19 cellular contexts compared by ENCODE assay signal in the genomic region with DNA sequence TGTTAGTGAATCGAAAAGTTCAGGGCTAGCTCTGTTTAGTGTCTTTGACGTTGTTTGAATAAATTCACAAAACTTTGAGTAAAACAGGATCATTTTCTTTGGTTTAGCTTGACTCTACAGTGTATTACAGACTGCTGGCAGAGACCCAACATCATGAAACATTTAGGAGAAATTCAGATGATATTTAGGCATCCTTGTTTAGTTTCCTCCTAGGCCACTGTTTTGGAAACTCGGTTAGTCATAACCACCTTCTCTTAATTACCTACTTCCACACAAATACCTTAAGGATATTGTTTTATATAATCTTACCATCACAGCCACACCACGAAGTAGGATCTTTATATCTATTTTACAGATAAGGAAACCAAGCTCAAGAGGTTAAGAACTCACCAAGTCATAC. TPM values are rescaled to one million over a fixed set of nuclear protein-coding genes. Genes with fewer than 3 reads are reported as not detected.
A peak's percentile ranks its signal among the peaks of the same experiment; 100 is the strongest.
DNase-seq lines count a peak whose midpoint lies in the region; TF ChIP-seq lines count a peak whose summit lies in the region.
"Had no signal": no experiment of that assay in that cellular context is flagged by ENCODE, and none has a peak within 500 bp of the region (broad histone marks: within the 10 kb centered on the region; RNA-seq: fewer than 3 reads in every experiment).

No MANE protein-coding gene starts in this region.

- H3K27me3 Mint-ChIP-seq in MCF 10A (ENCODE audit: insufficient read depth, unreplicated experiment), result no peaks in the 10 kb centered on the region
- H3K27me3 Mint-ChIP-seq: activated CD8-positive, alpha-beta memory T cell treated with anti-CD3 and anti-CD28 coated beads, Interleukin-2, amount 10 ng/mL, durations not matched to agents 7 days and 5 days; effector memory CD8-positive, alpha-beta T cell had no signal

- no peaks in the 10 kb centered on the region for H3K36me3 Mint-ChIP-seq in MCF 10A (ENCODE audit: insufficient read depth, unreplicated experiment)

- POLR2A ChIA-PET in MCF 10A (lab: Yijun Ruan, JAX), result interaction anchor here (1.5 to 1.7 kb wide), 3 partner anchors 9 to 33 kb away, joined by 5 to 7 read pairs (median 5); no protein-coding TSS in a partner anchor

- H3K4me1 Mint-ChIP-seq in MCF 10A (ENCODE audit: insufficient read depth, unreplicated experiment), result peaks cover 26% of the 10 kb centered on the region

- in situ Hi-C loops in mammary epithelial cell (cut with MboI; ENCODE audit: low sequenced_read_pairs in 2 of 2), result no loop called here

- TF ChIP-seq EP300 in suprapubic skin (IDR thresholded peaks at IDR 0.05), result no peak

- no peak overlapping the region for H3K4me2 ChIP-seq in mammary epithelial cell (ENCODE audit: insufficient read depth, low read depth, low read length)
- H3K4me2 ChIP-seq: PC-9 had no signal

- CTCF ChIA-PET in MCF 10A (lab: Yijun Ruan, JAX) (interaction anchor here (0.6 to 2.8 kb wide), 8 partner anchors 30 to 1150 kb away, joined by 3 to 10 read pairs (median 4); no protein-coding TSS in a partner anchor), mammary epithelial cell (lab: Charles Lee; ENCODE audit: low non-redundant PET) (no interaction called here)

- no peak overlapping the region for H3K4me3 Mint-ChIP-seq in MCF 10A (ENCODE audit: unreplicated experiment)
- H3K4me3 Mint-ChIP-seq: activated CD8-positive, alpha-beta memory T cell treated with anti-CD3 and anti-CD28 coated beads, Interleukin-2, amount 10 ng/mL, durations not matched to agents 7 days and 5 days; activated naive CD4-positive, alpha-beta T cell treated with anti-CD3 and anti-CD28 coated beads for 36 hours; effector memory CD8-positive, alpha-beta T cell had no signal

- H3K9me3 ChIP-seq in mammary epithelial cell (replicated peaks; ENCODE audit: insufficient read depth, low read length), result no peaks in the 10 kb centered on the region
- no peaks in the 10 kb centered on the region for H3K9me3 ChIP-seq in adipocyte (ENCODE audit: control insufficient read depth, low read length)
- no peaks in the 10 kb centered on the region for H3K9me3 ChIP-seq in suprapubic skin
- no peaks in the 10 kb centered on the region for H3K9me3 ChIP-seq in spleen
- H3K9me3 ChIP-seq: breast epithelium, psoas muscle had no signal

- intact Hi-C loops in MCF 10A (cut with micrococcal nuclease) (no loop called here), mammary epithelial cell (cut with micrococcal nuclease) (no loop called here), spleen (cut with DNase I; ENCODE audit: low total_unique reads) (no loop called here)

- H3K9ac ChIP-seq in mammary epithelial cell (ENCODE audit: insufficient read depth, low read length) (no peak overlapping the region), adipocyte (ENCODE audit: low read length) (no peak overlapping the region)

- no peak overlapping the region for H2AFZ ChIP-seq in mammary epithelial cell (ENCODE audit: low read depth, low read length)
- H2AFZ ChIP-seq: PC-9 had no signal

- no peak for DNase-seq in MCF 10A (ENCODE audit: unreplicated experiment)
- no peak for DNase-seq in mammary epithelial cell
- peak; percentile 87 for DNase-seq in adipocyte (ENCODE audit: low read depth)
- DNase-seq in foreskin fibroblast, result peak; percentile 33 to 70
- DNase-seq in stromal cell of bone marrow (ENCODE audit: low read depth), result peak; percentile 59
- no peak for DNase-seq in NCI-H2107 (lab: John Stamatoyannopoulos, UW)
- no peak for DNase-seq in suprapubic skin (ENCODE audit: low spot score in 2 of 2)
- DNase-seq in spleen, result no peak
- DNase-seq: activated CD8-positive, alpha-beta memory T cell treated with anti-CD3 and anti-CD28 coated beads, Interleukin-2, amount 10 ng/mL, durations not matched to agents 7 days and 5 days; activated naive CD4-positive, alpha-beta T cell treated with anti-CD3 and anti-CD28 coated beads for 36 hours; Calu3; effector memory CD8-positive, alpha-beta T cell; KBM-7; NCI-H1436 treated with DMSO at 0.1 percent for 48 hours; NCI-H510A treated with DMSO at 0.1 percent for 48 hours; PC-9; psoas muscle; WERI-Rb-1 had no signal

- no peak overlapping the region for H3K4me3 ChIP-seq in mammary epithelial cell (replicated peaks in 1 of 3; ENCODE audit: insufficient read depth in 1 of 3, low read depth in 2 of 3, low read length in 3 of 3)
- no peak overlapping the region for H3K4me3 ChIP-seq in adipocyte (ENCODE audit: low read length)
- no peak overlapping the region for H3K4me3 ChIP-seq in foreskin fibroblast (ENCODE audit: low read depth in 1 of 2, low read length in 2 of 2)
- no peak overlapping the region for H3K4me3 ChIP-seq in suprapubic skin
- no peak overlapping the region for H3K4me3 ChIP-seq in spleen
- H3K4me3 ChIP-seq: breast epithelium, PC-9, psoas muscle had no signal

- peaks cover 17% of the 10 kb centered on the region for H3K4me1 ChIP-seq in mammary epithelial cell (ENCODE audit: insufficient read depth, low read length)
- H3K4me1 ChIP-seq in adipocyte (ENCODE audit: control insufficient read depth, insufficient read depth, low read length), result peaks cover 23% of the 10 kb centered on the region
- H3K4me1 ChIP-seq in suprapubic skin, result peaks cover 35% of the 10 kb centered on the region
- peaks cover 0 to 26% (median 5%) of the 10 kb centered on the region in 6 donors for H3K4me1 ChIP-seq in spleen
- H3K4me1 ChIP-seq: breast epithelium had no signal

- dilution Hi-C loops in mammary epithelial cell (cut with HindIII; ENCODE audit: low sequenced_read_pairs), result no loop called here

- no peaks in the 10 kb centered on the region for H4K20me1 ChIP-seq in mammary epithelial cell (ENCODE audit: insufficient read depth, low read length)

- 84% methylated on average over 4 of the region's 4 CpGs for WGBS in mammary epithelial cell (ENCODE audit: low coverage, missing lambda C conversion rate)
- WGBS in suprapubic skin, result 49% methylated on average over 4 of the region's 4 CpGs
- 77 to 84% (median 83%) methylated on average over 4 of the region's 4 CpGs for WGBS in spleen, 5 donors

- H3K27ac ChIP-seq in mammary epithelial cell (ENCODE audit: insufficient read depth, low read depth, low read length), result no peak overlapping the region
- no peak overlapping the region for H3K27ac ChIP-seq in suprapubic skin
- no peak overlapping the region for H3K27ac ChIP-seq in spleen
- H3K27ac ChIP-seq: PC-9, psoas muscle, WERI-Rb-1 had no signal

- no peak for TF ChIP-seq POLR2A in suprapubic skin (IDR thresholded peaks at IDR 0.05)
- TF ChIP-seq POLR2A in spleen (IDR thresholded peaks at IDR 0.05), result no peak

- peak overlapping the region; percentile 17 for H3K27ac Mint-ChIP-seq in MCF 10A (ENCODE audit: low read depth, unreplicated experiment)
- H3K27ac Mint-ChIP-seq: activated CD8-positive, alpha-beta memory T cell treated with anti-CD3 and anti-CD28 coated beads, Interleukin-2, amount 10 ng/mL, durations not matched to agents 7 days and 5 days; activated naive CD4-positive, alpha-beta T cell treated with anti-CD3 and anti-CD28 coated beads for 36 hours; effector memory CD8-positive, alpha-beta T cell had no signal

- H3K36me3 ChIP-seq in mammary epithelial cell (ENCODE audit: insufficient read depth, low read length) (peaks cover 2% of the 10 kb centered on the region), adipocyte (ENCODE audit: control insufficient read depth, insufficient read depth, low read length, severe bottlenecking) (peaks cover 7% of the 10 kb centered on the region), suprapubic skin (no peaks in the 10 kb centered on the region), spleen (peaks cover 0 to 5% (median 0%) of the 10 kb centered on the region in 6 donors)
- H3K36me3 ChIP-seq: breast epithelium had no signal

- BruUV-seq in MCF 10A (replicated peaks; lab: Mats Ljungman, UMichigan), result no TSS peak
- no TSS peak for BruUV-seq in mammary epithelial cell (replicated peaks; lab: Mats Ljungman, UMichigan)

- peaks cover 99% of the 10 kb centered on the region for H3K79me2 ChIP-seq in mammary epithelial cell (ENCODE audit: insufficient read depth, low read length)

- H3K27me3 ChIP-seq in mammary epithelial cell (ENCODE audit: insufficient read depth, low read length) (no peaks in the 10 kb centered on the region), adipocyte (replicated peaks; ENCODE audit: control insufficient read depth, insufficient read depth, low read length) (no peaks in the 10 kb centered on the region), suprapubic skin (no peaks in the 10 kb centered on the region), spleen (replicated peaks in 1 of 7) (no peaks in the 10 kb centered on the region)
- H3K27me3 ChIP-seq: breast epithelium had no signal

- H3K9me3 Mint-ChIP-seq in MCF 10A (ENCODE audit: unreplicated experiment), result no peaks in the 10 kb centered on the region
- H3K9me3 Mint-ChIP-seq: activated naive CD4-positive, alpha-beta T cell treated with anti-CD3 and anti-CD28 coated beads for 36 hours; effector memory CD8-positive, alpha-beta T cell had no signal

- TF ChIP-seq CTCF in MCF 10A (IDR thresholded peaks at IDR 0.05; ENCODE audit: unreplicated experiment) (no peak), mammary epithelial cell (conservative IDR thresholded peaks at IDR 0.05 in 1 of 2, IDR thresholded peaks at IDR 0.05 in 1 of 2; ENCODE audit: extremely low read depth in 1 of 2, insufficient read depth in 1 of 2, low read depth in 1 of 2, low read length in 2 of 2) (no peak), foreskin fibroblast (IDR thresholded peaks at IDR 0.05; ENCODE audit: low read depth, low read length) (no peak), suprapubic skin (IDR thresholded peaks at IDR 0.05) (no peak), spleen (IDR thresholded peaks at IDR 0.05 in 8 of 11, conservative IDR thresholded peaks at IDR 0.05 in 3 of 11) (no peak)

RNA-seq across cellular contexts. Expression of gene LIMS1, which starts 7.8 kb away (rescaled TPM):
- total RNA-seq in MCF 10A (2022) (70.9 and 74.9 TPM in 2 replicates), mammary epithelial cell (100 to 1,000 TPM in 1 of 2 donors, 10 to 100 TPM in 1; 60.1 to 108 TPM), suprapubic skin (10 to 100 TPM; 55.5 to 87.2 (median 68.7) TPM), spleen (100 to 1,000 TPM in 1 of 7 donors, 10 to 100 TPM in 6; 60.2 to 104 (median 62.3) TPM)
- polyA plus RNA-seq in mammary epithelial cell (73.5 TPM), spleen (10 to 100 TPM in 2 of 3 donors, 1 to 10 TPM in 1; 8.9 to 17.2 (median 15.2) TPM)
- polyA minus RNA-seq in mammary epithelial cell, result 107 TPM

Comparison
In these comparisons a context has a peak if more than half of its experiments do, and no peak if none do; other contexts are left out.
1. DNase-seq: peak in adipocyte (single experiment), foreskin fibroblast (2 of 2) and stromal cell of bone marrow (single experiment); none in MCF 10A (single experiment), mammary epithelial cell (single experiment), NCI-H2107 (single experiment), suprapubic skin (0 of 2) and spleen (single experiment).